ENCODE assay signal across 1 cellular context in the genomic region with DNA sequence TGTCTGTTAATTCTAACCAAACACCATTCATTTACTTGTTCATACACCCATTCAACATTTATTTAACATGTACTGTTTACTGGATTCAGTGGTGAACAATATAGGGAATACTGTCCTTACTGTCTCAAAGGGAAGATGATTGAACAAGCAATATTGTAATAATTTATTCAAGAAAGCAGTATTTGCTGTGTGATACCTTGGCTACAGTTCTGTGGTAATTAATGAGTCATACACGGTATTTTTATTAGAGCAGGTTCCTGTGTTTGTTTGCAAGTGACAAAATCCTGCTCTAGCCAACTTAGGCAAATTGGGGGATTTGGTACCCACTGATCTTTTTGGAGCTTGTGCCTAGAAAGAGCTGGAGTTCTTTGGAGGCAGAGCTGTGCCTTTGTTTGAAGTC.
TF ChIP-seq lines count a peak whose summit lies in the region.

No MANE protein-coding gene starts in this region.

TF ChIP-seq in endothelial cell of umbilical vein, 7 proteins besides CTCF, POLR2A, EP300 and RAD21:
- TF ChIP-seq FOS (IDR thresholded peaks at IDR 0.05; ENCODE audit: borderline replicate concordance, insufficient read depth, low read length) (peak; percentile 25), EZH2 (IDR thresholded peaks at IDR 0.05; ENCODE audit: borderline replicate concordance, low read depth, low read length, severe bottlenecking) (no peak), JUN (IDR thresholded peaks at IDR 0.05; ENCODE audit: borderline replicate concordance, insufficient read depth, insufficient read length, low read depth) (peak; percentile 60)
